Comparison of ENCODE assay signal across 1 cellular context in genomic region chr18:12264854-12265253, GRCh38.
TF ChIP-seq lines count a peak whose summit lies in the region.

No MANE protein-coding gene starts in this region.

TF ChIP-seq in K562, 482 proteins besides CTCF, POLR2A, EP300 and RAD21:
- no peak for TF ChIP-seq ZNF395 (CRISPR knock-in tag; IDR thresholded peaks at IDR 0.05)
- TF ChIP-seq DLX4 (CRISPR knock-in tag; IDR thresholded peaks at IDR 0.05), result no peak
- no peak for TF ChIP-seq SRSF7 (optimal IDR thresholded peaks at IDR 0.05; ENCODE audit: low read depth, low read length)
- no peak for TF ChIP-seq TCF15 (CRISPR knock-in tag; IDR thresholded peaks at IDR 0.05)
- no peak for TF ChIP-seq ZNF197 (CRISPR knock-in tag; IDR thresholded peaks at IDR 0.05; ENCODE audit: low read depth)
- TF ChIP-seq PRDM10 (IDR thresholded peaks at IDR 0.05; ENCODE audit: partially characterized antibody), result no peak
- TF ChIP-seq PURB (CRISPR knock-in tag; IDR thresholded peaks at IDR 0.05; ENCODE audit: low read depth), result no peak
- TF ChIP-seq AFF4 (CRISPR knock-in tag; IDR thresholded peaks at IDR 0.05), result no peak
- TF ChIP-seq ZBTB5 (IDR thresholded peaks at IDR 0.05), result no peak
- no peak for TF ChIP-seq FOXA1 (IDR thresholded peaks at IDR 0.05; ENCODE audit: borderline replicate concordance)
- TF ChIP-seq ZNF324 (CRISPR knock-in tag; IDR thresholded peaks at IDR 0.05), result no peak
- TF ChIP-seq JUNB (CRISPR knock-in tag; conservative IDR thresholded peaks at IDR 0.05), result no peak
- TF ChIP-seq PCBP1 (IDR thresholded peaks at IDR 0.05; ENCODE audit: low read depth, low read length, poor library complexity, severe bottlenecking), result no peak
- TF ChIP-seq ZNF507 (tag; conservative IDR thresholded peaks at IDR 0.05), result no peak
- TF ChIP-seq TEAD1 (CRISPR knock-in tag; IDR thresholded peaks at IDR 0.05), result no peak
- no peak for TF ChIP-seq CEBPZ (IDR thresholded peaks at IDR 0.05; ENCODE audit: borderline replicate concordance, low read depth, low read length)
